1 cellular context compared by ENCODE assay signal in genomic region chr11:128042290-128042751, GRCh38.
A peak's percentile ranks its signal among the peaks of the same experiment; 100 is the strongest.
TF ChIP-seq lines count a peak whose summit lies in the region.

No MANE protein-coding gene starts in this region.

TF ChIP-seq in SK-N-SH, 30 proteins besides CTCF, POLR2A, EP300 and RAD21 (continued from another document):
- TF ChIP-seq, protein P1, sequence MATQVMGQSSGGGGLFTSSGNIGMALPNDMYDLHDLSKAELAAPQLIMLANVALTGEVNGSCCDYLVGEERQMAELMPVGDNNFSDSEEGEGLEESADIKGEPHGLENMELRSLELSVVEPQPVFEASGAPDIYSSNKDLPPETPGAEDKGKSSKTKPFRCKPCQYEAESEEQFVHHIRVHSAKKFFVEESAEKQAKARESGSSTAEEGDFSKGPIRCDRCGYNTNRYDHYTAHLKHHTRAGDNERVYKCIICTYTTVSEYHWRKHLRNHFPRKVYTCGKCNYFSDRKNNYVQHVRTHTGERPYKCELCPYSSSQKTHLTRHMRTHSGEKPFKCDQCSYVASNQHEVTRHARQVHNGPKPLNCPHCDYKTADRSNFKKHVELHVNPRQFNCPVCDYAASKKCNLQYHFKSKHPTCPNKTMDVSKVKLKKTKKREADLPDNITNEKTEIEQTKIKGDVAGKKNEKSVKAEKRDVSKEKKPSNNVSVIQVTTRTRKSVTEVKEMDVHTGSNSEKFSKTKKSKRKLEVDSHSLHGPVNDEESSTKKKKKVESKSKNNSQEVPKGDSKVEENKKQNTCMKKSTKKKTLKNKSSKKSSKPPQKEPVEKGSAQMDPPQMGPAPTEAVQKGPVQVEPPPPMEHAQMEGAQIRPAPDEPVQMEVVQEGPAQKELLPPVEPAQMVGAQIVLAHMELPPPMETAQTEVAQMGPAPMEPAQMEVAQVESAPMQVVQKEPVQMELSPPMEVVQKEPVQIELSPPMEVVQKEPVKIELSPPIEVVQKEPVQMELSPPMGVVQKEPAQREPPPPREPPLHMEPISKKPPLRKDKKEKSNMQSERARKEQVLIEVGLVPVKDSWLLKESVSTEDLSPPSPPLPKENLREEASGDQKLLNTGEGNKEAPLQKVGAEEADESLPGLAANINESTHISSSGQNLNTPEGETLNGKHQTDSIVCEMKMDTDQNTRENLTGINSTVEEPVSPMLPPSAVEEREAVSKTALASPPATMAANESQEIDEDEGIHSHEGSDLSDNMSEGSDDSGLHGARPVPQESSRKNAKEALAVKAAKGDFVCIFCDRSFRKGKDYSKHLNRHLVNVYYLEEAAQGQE (IDR thresholded peaks at IDR 0.05; ENCODE audit: low read depth, low read length), result no peak
- no peak for TF ChIP-seq TAF1 (IDR thresholded peaks at IDR 0.05; ENCODE audit: borderline replicate concordance, low read depth, low read length)
- TF ChIP-seq, protein P2, sequence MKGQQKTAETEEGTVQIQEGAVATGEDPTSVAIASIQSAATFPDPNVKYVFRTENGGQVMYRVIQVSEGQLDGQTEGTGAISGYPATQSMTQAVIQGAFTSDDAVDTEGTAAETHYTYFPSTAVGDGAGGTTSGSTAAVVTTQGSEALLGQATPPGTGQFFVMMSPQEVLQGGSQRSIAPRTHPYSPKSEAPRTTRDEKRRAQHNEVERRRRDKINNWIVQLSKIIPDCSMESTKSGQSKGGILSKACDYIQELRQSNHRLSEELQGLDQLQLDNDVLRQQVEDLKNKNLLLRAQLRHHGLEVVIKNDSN (IDR thresholded peaks at IDR 0.05; ENCODE audit: borderline replicate concordance, low read depth), result no peak
- TF ChIP-seq FOXM1 (IDR thresholded peaks at IDR 0.05; ENCODE audit: low read depth), result no peak
- peak; percentile 49; the same call in 1 of the 2 replicates for TF ChIP-seq TCF12 (IDR thresholded peaks at IDR 0.05)
- TF ChIP-seq ZBTB33 (IDR thresholded peaks at IDR 0.05; ENCODE audit: borderline replicate concordance, low read depth), result no peak
- peak; percentile 33 for TF ChIP-seq CHD2 (IDR thresholded peaks at IDR 0.05; ENCODE audit: low read length, partially characterized antibody)
- peak; percentile 81 for TF ChIP-seq GATA2 (CRISPR knock-in tag; IDR thresholded peaks at IDR 0.05)
- no peak for TF ChIP-seq FOSL2 (IDR thresholded peaks at IDR 0.05; ENCODE audit: borderline replicate concordance, low read depth)
- TF ChIP-seq RCOR1 (IDR thresholded peaks at IDR 0.05; ENCODE audit: low read length), result no peak
